In the genomic region with DNA sequence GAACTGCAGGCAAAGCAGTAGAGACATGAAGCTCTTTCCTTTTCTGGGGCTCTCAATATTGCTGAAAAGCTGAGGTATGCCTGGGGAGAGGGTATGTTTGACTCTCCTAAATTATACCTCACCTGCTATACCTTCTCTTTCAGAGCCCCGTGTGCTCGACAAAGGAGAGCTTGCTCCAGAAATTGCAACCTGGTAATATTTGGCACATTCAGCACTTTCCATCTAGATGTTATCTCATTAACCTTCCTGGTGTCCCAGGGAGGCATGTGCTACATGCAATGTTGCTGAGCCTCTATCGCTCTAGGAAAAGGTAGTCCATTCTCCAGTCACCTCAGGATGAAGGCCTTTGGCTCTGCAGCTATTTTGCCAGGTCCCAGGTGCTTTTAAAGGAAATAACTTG, we compare ENCODE assay signal across 29 cellular contexts.
"Had no signal": no experiment of that assay in that cellular context is flagged by ENCODE, and none has a peak within 500 bp of the region (broad histone marks: within the 10 kb centered on the region; RNA-seq: fewer than 3 reads in every experiment).

No MANE protein-coding gene starts in this region.

- DNase-seq: activated CD4-positive, alpha-beta memory T cell treated with anti-CD3 and anti-CD28 coated beads for 36 hours; activated CD4-positive, alpha-beta T cell treated with anti-CD3 and anti-CD28 coated beads for 4 hours; activated CD4-positive, alpha-beta T cell treated with anti-CD3 and anti-CD28 coated beads, Interleukin-2, amount 50 U/mL, for 1 hour; activated CD4-positive, CD25-positive, alpha-beta regulatory T cell treated with anti-CD3 and anti-CD28 coated beads, Interleukin-2, amount 50 U/mL, for 72 hours; activated CD8-positive, alpha-beta memory T cell treated with anti-CD3 and anti-CD28 coated beads, Interleukin-2, amount 50 U/mL, for 4 hours; activated naive CD4-positive, alpha-beta T cell treated with anti-CD3 and anti-CD28 coated beads, Interleukin-2, amount 10 ng/mL, durations not matched to agents 7 days and 5 days; activated naive CD8-positive, alpha-beta T cell treated with anti-CD3 and anti-CD28 coated beads, Interleukin-2, amount 50 U/mL, for 24 hours; activated T-cell treated with anti-CD3 and anti-CD28 coated beads for 4 hours; activated T-cell treated with anti-CD3 and anti-CD28 coated beads, Interleukin-2, amount 50 U/mL, for 4 hours; anterior cingulate cortex; brain microvascular endothelial cell; central memory CD4-positive, alpha-beta T cell; Kasumi-1; KG1; MG63; NCI-H1092; NCI-H1436 treated with DMSO at 0.1 percent for 48 hours; NCI-H1694 treated with DMSO at 0.1 percent for 48 hours; NCI-H2029; NCI-H345; NCI-H524 treated with DMSO at 0.1 percent for 48 hours; SHP77 treated with DMSO at 0.1 percent for 48 hours; SW 1271; T-helper 1 cell; T1000 had no signal

- ATAC-seq: activated naive CD8-positive, alpha-beta T cell treated with anti-CD3 and anti-CD28 coated beads, Interleukin-2, amount 50 U/mL, for 24 hours; activated T-cell treated with anti-CD3 and anti-CD28 coated beads, Interleukin-2, amount 50 U/mL, for 4 hours; Panc1; WTC11 had no signal

- H3K9me3 ChIP-seq: MG63, SJSA1 had no signal

- H3K27me3 ChIP-seq: brain microvascular endothelial cell, MG63, SJSA1 had no signal

- H3K4me3 ChIP-seq: MG63, SJSA1 had no signal

- H3K27ac ChIP-seq: brain microvascular endothelial cell, SJSA1 had no signal

- H3K4me1 ChIP-seq: SJSA1 had no signal

- H3K36me3 ChIP-seq: brain microvascular endothelial cell, MG63 had no signal

- FAIRE-seq: TTC549 had no signal
